ENCODE assay signal across 30 cellular contexts in genomic region chr9:93226819-93227218, GRCh38. TPM values are rescaled to one million over a fixed set of nuclear protein-coding genes. Genes with fewer than 3 reads are reported as not detected.
"Had no signal": no experiment of that assay in that cellular context is flagged by ENCODE, and none has a peak within 500 bp of the region (broad histone marks: within the 10 kb centered on the region; RNA-seq: fewer than 3 reads in every experiment).

No MANE protein-coding gene starts in this region.

- DNase-seq: activated CD4-positive, alpha-beta T cell treated with anti-CD3 and anti-CD28 coated beads for 4 hours; activated CD4-positive, alpha-beta T cell treated with anti-CD3 and anti-CD28 coated beads, Interleukin-2, amount 50 U/mL, for 48 hours; activated CD8-positive, alpha-beta memory T cell treated with anti-CD3 and anti-CD28 coated beads, Interleukin-2, amount 50 U/mL, for 48 hours; activated gamma-delta T cell; activated naive CD4-positive, alpha-beta T cell treated with anti-CD3 and anti-CD28 coated beads, Interleukin-2, amount 10 ng/mL, durations not matched to agents 7 days and 5 days; activated naive CD8-positive, alpha-beta T cell treated with anti-CD3 and anti-CD28 coated beads, Interleukin-2, amount 10 ng/mL, durations not matched to agents 7 days and 5 days; activated T-cell treated with anti-CD3 and anti-CD28 coated beads, Interleukin-2, amount 50 U/mL, for 24 hours; cerebellar nuclear complex; cortex of kidney; effector memory CD8-positive, alpha-beta T cell; erythroblast; gastrocnemius medialis; glutamatergic neuron; left ventricle myocardium superior; naive B cell; nephron progenitor cell; stimulated activated CD4-positive, alpha-beta T cell treated with anti-CD3 and anti-CD28 coated beads, Interleukin-4, amount 100 ng/mL, for 24 hours; uterus had no signal

- H3K27ac ChIP-seq: ascending aorta, cardiac muscle cell, gastrocnemius medialis, neutrophil, skin epidermis, thoracic aorta, uterus had no signal

- ATAC-seq: effector memory CD8-positive, alpha-beta T cell; gastrocnemius medialis; left ventricle myocardium superior; sciatic nerve; stimulated activated effector memory CD8-positive, alpha-beta T cell treated with anti-CD3 and anti-CD28 coated beads, Interleukin-12 subunit alpha, Interleukin-12 subunit beta, amount 100 ng/mL, for 72 hours had no signal

- H3K36me3 ChIP-seq: ascending aorta, cardiac muscle cell, gastrocnemius medialis, neutrophil, thoracic aorta, uterus had no signal

- FAIRE-seq: islet of Langerhans had no signal

- H3K4me1 ChIP-seq: ascending aorta had no signal

- H3K9me3 ChIP-seq: ascending aorta, gastrocnemius medialis, neutrophil, thoracic aorta, uterus had no signal

- H3K4me3 ChIP-seq: ascending aorta, cardiac muscle cell, gastrocnemius medialis, skin epidermis, thoracic aorta, uterus had no signal

RNA-seq across cellular contexts. Expression of gene WNK2, which starts 42.9 kb away (rescaled TPM):
- total RNA-seq: ascending aorta, lung microvascular endothelial cell, osteocyte, renal cortical epithelial cell, subcutaneous adipose tissue had no signal
